In genomic region chr14:74838141-74838540, GRCh38 we compare ENCODE assay signal across 2 cellular contexts.
TF ChIP-seq lines count a peak whose summit lies in the region.

No MANE protein-coding gene starts in this region.

TF ChIP-seq in GM12878, 131 proteins besides CTCF, POLR2A, EP300 and RAD21 (continues in another document):
- TF ChIP-seq ZNF207 (IDR thresholded peaks at IDR 0.05; ENCODE audit: borderline replicate concordance) (no peak), JUND (IDR thresholded peaks at IDR 0.05; ENCODE audit: low read depth, low read length) (no peak), TCF12 (IDR thresholded peaks at IDR 0.05; ENCODE audit: low read depth, low read length) (no peak), ZNF687 (IDR thresholded peaks at IDR 0.05) (no peak), CBX5 (IDR thresholded peaks at IDR 0.05; ENCODE audit: low read depth) (no peak), MXI1 (IDR thresholded peaks at IDR 0.05; ENCODE audit: low read depth, low read length) (no peak), TCF3 (IDR thresholded peaks at IDR 0.05; ENCODE audit: borderline replicate concordance, insufficient read depth, low read depth, low read length) (no peak), ZBTB33 (IDR thresholded peaks at IDR 0.05) (no peak), RFX5 (IDR thresholded peaks at IDR 0.05; ENCODE audit: low read depth, low read length) (no peak), NBN (IDR thresholded peaks at IDR 0.05) (no peak), ZNF622 (IDR thresholded peaks at IDR 0.05) (no peak), SMAD5 (IDR thresholded peaks at IDR 0.05; ENCODE audit: low read depth) (no peak), SP1 (IDR thresholded peaks at IDR 0.05; ENCODE audit: low read depth, low read length) (no peak), TARDBP (IDR thresholded peaks at IDR 0.05; ENCODE audit: borderline replicate concordance) (no peak), ATF7 (IDR thresholded peaks at IDR 0.05; ENCODE audit: low read depth) (peak; percentile 80), CREM (IDR thresholded peaks at IDR 0.05; ENCODE audit: low read depth) (no peak), CBFB (IDR thresholded peaks at IDR 0.05; ENCODE audit: low read depth) (no peak), SIX5 (IDR thresholded peaks at IDR 0.05; ENCODE audit: low read depth, low read length, severe bottlenecking) (no peak), NR2C1 (IDR thresholded peaks at IDR 0.05) (no peak), FOS (IDR thresholded peaks at IDR 0.05; ENCODE audit: borderline replicate concordance, extremely low read depth, insufficient read length) (no peak), ASH2L (IDR thresholded peaks at IDR 0.05; ENCODE audit: borderline replicate concordance, low read depth) (0 out of 2 replicates have a peak, but pooled peaks have one; percentile 40), SMC3 (IDR thresholded peaks at IDR 0.05; ENCODE audit: borderline replicate concordance, low read length) (no peak), E2F4 (IDR thresholded peaks at IDR 0.05; ENCODE audit: low read depth, low read length) (no peak), ZNF384 (IDR thresholded peaks at IDR 0.05; ENCODE audit: borderline replicate concordance, low read depth, low read length) (peak; percentile 91), SPI1 (IDR thresholded peaks at IDR 0.05; ENCODE audit: borderline replicate concordance, insufficient read depth, low read depth, low read length) (no peak), NRF1 (conservative IDR thresholded peaks at IDR 0.05; ENCODE audit: low read depth, low read length) (no peak), RAD51 (IDR thresholded peaks at IDR 0.05) (no peak), MAX (IDR thresholded peaks at IDR 0.05; ENCODE audit: low read depth, low read length) (no peak), MYC (IDR thresholded peaks at IDR 0.05; ENCODE audit: insufficient read depth, insufficient read length, insufficient replicate concordance, low read length, severe bottlenecking) (no peak), NFYA (IDR thresholded peaks at IDR 0.05; ENCODE audit: borderline replicate concordance, low read depth, low read length) (no peak), KAT2A (conservative IDR thresholded peaks at IDR 0.05; ENCODE audit: control insufficient read depth, low read depth, low read length) (no peak)

TF ChIP-seq in WTC11, 78 proteins besides CTCF, POLR2A, EP300 and RAD21:
- TF ChIP-seq ELF4 (CRISPR knock-in tag; IDR thresholded peaks at IDR 0.05; ENCODE audit: low read depth) (no peak), RELA (CRISPR knock-in tag; IDR thresholded peaks at IDR 0.05; ENCODE audit: borderline replicate concordance) (no peak), STAT6 (CRISPR knock-in tag; conservative IDR thresholded peaks at IDR 0.05; ENCODE audit: low read depth) (no peak), PRRX2 (CRISPR knock-in tag; IDR thresholded peaks at IDR 0.05) (no peak), IRF2 (CRISPR knock-in tag; IDR thresholded peaks at IDR 0.05; ENCODE audit: borderline replicate concordance, low read depth) (no peak), CREM (CRISPR knock-in tag; IDR thresholded peaks at IDR 0.05) (no peak), HMGXB4 (CRISPR knock-in tag; IDR thresholded peaks at IDR 0.05) (no peak), FOXJ3 (CRISPR knock-in tag; IDR thresholded peaks at IDR 0.05; ENCODE audit: borderline replicate concordance) (no peak), ZNF317 (CRISPR knock-in tag; IDR thresholded peaks at IDR 0.05; ENCODE audit: borderline replicate concordance, low read depth) (no peak)
